15 cellular contexts compared by ENCODE assay signal in genomic region chr13:24073657-24074056, GRCh38.
DNase-seq lines count a peak whose midpoint lies in the region; ATAC-seq and TF ChIP-seq lines count a peak whose summit lies in the region.
"Had no signal": no experiment of that assay in that cellular context is flagged by ENCODE, and none has a peak within 500 bp of the region (broad histone marks: within the 10 kb centered on the region; RNA-seq: fewer than 3 reads in every experiment).

No MANE protein-coding gene starts in this region.

- no peak overlapping the region for H3K4me3 ChIP-seq in right atrium auricular region
- H3K4me3 ChIP-seq: A549; BLaER1 treated with 17β-estradiol and CSF1 and Interleukin-3, amounts not matched to agents 10 nM and 100 nM had no signal

- H3K4me1 ChIP-seq in right atrium auricular region, result peaks cover 0 to 8% of the 10 kb centered on the region in 2 donors

- DNase-seq in right atrium auricular region (ENCODE audit: low spot score) (peak; percentile 1), Right ventricle myocardium superior (no peak), renal cortical epithelial cell (ENCODE audit: low read depth) (peak; percentile 25), iPS-NIHi11 (ENCODE audit: low spot score) (no peak)
- DNase-seq in stimulated activated naive CD4-positive, alpha-beta T cell treated with Interleukin-2 at 50 U/mL for 16 hours (lab: John Stamatoyannopoulos, UW), result no peak
- DNase-seq: AML-193; Caco-2; Calu3; CD4-positive, alpha-beta T cell; CD8-positive, alpha-beta T cell; DMS79 treated with DMSO at 0.1 percent for 48 hours; GF-D8 had no signal

- no peak overlapping the region for H3K27ac ChIP-seq in right atrium auricular region
- H3K27ac ChIP-seq: A549, C4-2B had no signal

- H3K27me3 ChIP-seq in right atrium auricular region, result no peaks in the 10 kb centered on the region
- H3K27me3 ChIP-seq: BLaER1 treated with 17β-estradiol and CSF1 and Interleukin-3, amounts not matched to agents 10 nM and 100 nM had no signal

- H3K36me3 ChIP-seq in right atrium auricular region, result no peaks in the 10 kb centered on the region
- H3K36me3 ChIP-seq: BLaER1 treated with 17β-estradiol and CSF1 and Interleukin-3, amounts not matched to agents 10 nM and 100 nM had no signal

- H3K9me3 ChIP-seq in right atrium auricular region, result no peaks in the 10 kb centered on the region
- H3K9me3 ChIP-seq: A549, Caco-2 had no signal

- TF ChIP-seq CTCF in right atrium auricular region (IDR thresholded peaks at IDR 0.05), result no peak

- intact Hi-C loops in Right ventricle myocardium superior (cut with DNase I), result no loop called here

- ATAC-seq in Right ventricle myocardium superior (ENCODE audit: poor library complexity), result no peak
- ATAC-seq: A549; CD8-positive, alpha-beta T cell had no signal

Comparison
In these comparisons a context has a peak if more than half of its experiments do, and no peak if none do; other contexts are left out.
1. DNase-seq: peak in right atrium auricular region (single experiment) and renal cortical epithelial cell (single experiment); none in Right ventricle myocardium superior (single experiment), iPS-NIHi11 (single experiment) and stimulated activated naive CD4-positive, alpha-beta T cell treated with Interleukin-2 at 50 U/mL for 16 hours (single experiment).